16 cellular contexts compared by ENCODE assay signal in genomic region chr22:42837556-42837955, GRCh38.
"Had no signal": no experiment of that assay in that cellular context is flagged by ENCODE, and none has a peak within 500 bp of the region (broad histone marks: within the 10 kb centered on the region; RNA-seq: fewer than 3 reads in every experiment).

No MANE protein-coding gene starts in this region.

- H3K27ac ChIP-seq: coronary artery, dorsolateral prefrontal cortex, esophagus muscularis mucosa, foreskin keratinocyte, heart right ventricle, left lung, lower lobe of right lung had no signal

- H3K27me3 ChIP-seq: dorsolateral prefrontal cortex, esophagus muscularis mucosa, foreskin keratinocyte, heart right ventricle, left lung had no signal

- ATAC-seq: foreskin keratinocyte, heart right ventricle, left cardiac atrium, left lung, left ventricle myocardium superior, lower lobe of right lung had no signal

- H3K9me3 ChIP-seq: esophagus muscularis mucosa, heart right ventricle, left lung, lower lobe of right lung had no signal

- H3K4me1 ChIP-seq: esophagus muscularis mucosa, heart right ventricle, left lung had no signal

- DNase-seq: dermis blood vessel endothelial cell; dorsolateral prefrontal cortex; effector CD4-positive, alpha-beta T cell; effector memory CD4-positive, alpha-beta T cell; foreskin keratinocyte; glutamatergic neuron; heart right ventricle; hippocampal formation; left cardiac atrium; left lung; left ventricle myocardium superior; lower lobe of right lung; mesenchymal stem cell; midbrain had no signal

- H3K4me3 ChIP-seq: coronary artery, dorsolateral prefrontal cortex, esophagus muscularis mucosa, heart right ventricle, left lung, lower lobe of right lung had no signal
